22 cellular contexts compared by ENCODE assay signal in the genomic region with DNA sequence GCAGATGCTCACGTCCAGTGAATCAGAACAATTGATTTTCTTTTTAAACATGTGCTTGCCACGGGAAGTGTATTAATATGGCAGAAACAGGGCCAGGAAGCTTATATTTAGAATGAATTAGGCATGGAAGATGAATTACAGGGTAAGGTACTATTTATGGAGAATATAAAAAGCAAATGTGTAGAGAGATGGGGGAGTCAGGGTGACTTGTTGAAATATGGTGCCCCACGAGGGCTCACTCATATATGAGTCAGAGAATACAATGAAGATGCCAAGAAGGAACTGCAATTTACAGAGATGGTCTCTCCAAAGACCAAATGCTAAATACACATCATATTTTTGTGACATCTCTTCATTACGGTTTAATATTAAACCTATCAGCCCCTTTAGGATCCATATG.
DNase-seq lines count a peak whose midpoint lies in the region; ATAC-seq, FAIRE-seq and TF ChIP-seq lines count a peak whose summit lies in the region.
"Had no signal": no experiment of that assay in that cellular context is flagged by ENCODE, and none has a peak within 500 bp of the region (broad histone marks: within the 10 kb centered on the region; RNA-seq: fewer than 3 reads in every experiment).

No MANE protein-coding gene starts in this region.

- H2AK5ac ChIP-seq in mesenchymal stem cell (ENCODE audit: low read length, severe bottlenecking): no peak overlapping the region

- H2BK5ac ChIP-seq in mesenchymal stem cell (ENCODE audit: low read depth, low read length, poor library complexity, severe bottlenecking): no peak overlapping the region

- ATAC-seq in A549 (peak in 1 of 2 experiments; percentile 38; a peak in 2 of 6 replicates), GM18861 (IDR thresholded peaks at IDR 0.05; ENCODE audit: unreplicated experiment) (no peak), HG03175 (IDR thresholded peaks at IDR 0.05; ENCODE audit: unreplicated experiment) (no peak)
- ATAC-seq: effector memory CD8-positive, alpha-beta T cell; right cardiac atrium had no signal

- no peaks in the 10 kb centered on the region for H3K9me3 ChIP-seq in A549
- H3K9me3 ChIP-seq in mesenchymal stem cell (ENCODE audit: control insufficient read depth, low read length): no peaks in the 10 kb centered on the region
- H3K9me3 ChIP-seq: neutrophil, tibial nerve had no signal

- TF ChIP-seq CTCF in A549 (IDR thresholded peaks at IDR 0.05) (no peak), brain microvascular endothelial cell (IDR thresholded peaks at IDR 0.05; ENCODE audit: low read depth, low read length, missing control alignments) (no peak)

- no peak overlapping the region for H2BK12ac ChIP-seq in mesenchymal stem cell (ENCODE audit: low read length in 2 of 2)

- TF ChIP-seq POLR2A in A549 (IDR thresholded peaks at IDR 0.05; ENCODE audit: low read length): no peak

- H2BK15ac ChIP-seq in mesenchymal stem cell (ENCODE audit: low read depth, poor library complexity, severe bottlenecking): no peak overlapping the region

- in situ Hi-C loops in brain microvascular endothelial cell (cut with HindIII; ENCODE audit: low pct_ligation_motif_present, low sequenced_read_pairs): no loop called here

- 25% methylated on average over 4 of the region's 4 CpGs for WGBS in A549 (ENCODE audit: missing lambda C conversion rate)
- WGBS in mesenchymal stem cell: 60% methylated on average over 4 of the region's 4 CpGs

- no peak overlapping the region for H3K23ac ChIP-seq in mesenchymal stem cell (ENCODE audit: low read length in 2 of 2)

- H3K36me3 ChIP-seq in brain microvascular endothelial cell (replicated peaks) (no peaks in the 10 kb centered on the region), mesenchymal stem cell (ENCODE audit: control insufficient read depth in 1 of 2, insufficient read depth in 2 of 2, low read depth in 1 of 2, low read length in 2 of 2) (peaks cover 0 to 5% of the 10 kb centered on the region in 2 experiments)
- H3K36me3 ChIP-seq: tibial nerve had no signal

- TF ChIP-seq RAD21 in A549 (conservative IDR thresholded peaks at IDR 0.05 in 1 of 2, IDR thresholded peaks at IDR 0.05 in 1 of 2): no peak

- H3K14ac ChIP-seq in mesenchymal stem cell (ENCODE audit: low read length in 2 of 2): no peak overlapping the region

- H3K4me3 ChIP-seq in A549 (no peak overlapping the region), brain microvascular endothelial cell (ENCODE audit: low read depth, low read length) (no peak overlapping the region), mesenchymal stem cell (ENCODE audit: insufficient read depth in 1 of 2, low read depth in 1 of 2, low read length in 2 of 2) (peak overlapping the region in 1 of 2 experiments; percentile 44)
- H3K4me3 ChIP-seq: SK-N-MC, tibial nerve had no signal

- no peak for DNase-seq in A549 (ENCODE audit: low read depth in 1 of 2, low spot score in 1 of 2)
- DNase-seq in HT1080 (ENCODE audit: low read depth): peak; percentile 50
- DNase-seq in brain microvascular endothelial cell: peak; percentile 27
- no peak for DNase-seq in mesenchymal stem cell
- DNase-seq in hypothalamus (lab: John Stamatoyannopoulos, UW): no peak
- no peak for DNase-seq in SIG-M5 (lab: John Stamatoyannopoulos, UW)
- DNase-seq: activated CD4-positive, alpha-beta T cell treated with anti-CD3 and anti-CD28 coated beads, Interleukin-2, amount 50 U/mL, for 1 hour; activated T-cell treated with anti-CD3 and anti-CD28 coated beads for 4 hours; central memory CD4-positive, alpha-beta T cell; effector memory CD8-positive, alpha-beta T cell; KG1; NCI-H1436 treated with DMSO at 0.1 percent for 48 hours; right cardiac atrium; stimulated activated CD4-positive, alpha-beta T cell treated with anti-CD3 and anti-CD28 coated beads, Interleukin-2, amount 100 ng/mL, for 48 hours had no signal

- peak overlapping the region; percentile 64 for H3K4me2 ChIP-seq in A549
- H3K4me2 ChIP-seq in mesenchymal stem cell (ENCODE audit: low read length, poor library complexity, severe bottlenecking): no peak overlapping the region

- H3K4me1 ChIP-seq in A549: peaks cover 20% of the 10 kb centered on the region
- H3K4me1 ChIP-seq in mesenchymal stem cell (ENCODE audit: control insufficient read depth, insufficient read depth, low read depth, low read length): no peaks in the 10 kb centered on the region

- CTCF ChIA-PET in A549 (lab: Yijun Ruan, JAX): interaction anchor here (1.0 kb wide), 1 partner anchor 63 kb away, joined by 5 read pairs; no protein-coding TSS in a partner anchor

- FAIRE-seq in A549 (lab: Jason Lieb, UNC): no peak
- FAIRE-seq: A204.1, G401.6, islet of Langerhans had no signal

- H3K9ac ChIP-seq in mesenchymal stem cell (ENCODE audit: low read length): peak overlapping the region; percentile 55

- POLR2A ChIA-PET in A549 (lab: Yijun Ruan, JAX): no interaction called here

- peak overlapping the region in 1 of 2 experiments; percentile 6; a peak in 1 of 6 replicates for H3K27ac ChIP-seq in A549
- H3K27ac ChIP-seq in brain microvascular endothelial cell: no peak overlapping the region
- no peak overlapping the region for H3K27ac ChIP-seq in mesenchymal stem cell (ENCODE audit: low read length, poor library complexity, severe bottlenecking)
- H3K27ac ChIP-seq: neutrophil, SK-N-MC, tibial nerve had no signal

- H3K18ac ChIP-seq in mesenchymal stem cell (ENCODE audit: low read depth in 1 of 2, low read length in 2 of 2): no peak overlapping the region

- no peak overlapping the region for H4K91ac ChIP-seq in mesenchymal stem cell (ENCODE audit: low read length)

- no peaks in the 10 kb centered on the region for H3K79me1 ChIP-seq in mesenchymal stem cell (replicated peaks; ENCODE audit: low read length, poor library complexity, severe bottlenecking)

- H2BK120ac ChIP-seq in mesenchymal stem cell (ENCODE audit: low read depth, low read length): no peak overlapping the region

- no peak for TF ChIP-seq EP300 in A549 (IDR thresholded peaks at IDR 0.05)

- H3K4ac ChIP-seq in mesenchymal stem cell (ENCODE audit: low read depth in 1 of 2, low read length in 2 of 2): no peak overlapping the region

- no peak overlapping the region for H2AFZ ChIP-seq in mesenchymal stem cell (ENCODE audit: low read depth, low read length)

- H4K8ac ChIP-seq in mesenchymal stem cell (ENCODE audit: low read length): no peak overlapping the region

- no peaks in the 10 kb centered on the region for H3K27me3 ChIP-seq in brain microvascular endothelial cell (replicated peaks)
- no peaks in the 10 kb centered on the region for H3K27me3 ChIP-seq in mesenchymal stem cell (ENCODE audit: control insufficient read depth in 1 of 2, insufficient read depth in 1 of 2, low read length in 2 of 2)
- H3K27me3 ChIP-seq: neutrophil, tibial nerve had no signal

TF ChIP-seq in A549, 52 proteins besides CTCF, POLR2A, EP300 and RAD21 (continues in another document):
- TF ChIP-seq PHF8 (IDR thresholded peaks at IDR 0.05; ENCODE audit: borderline replicate concordance, low read depth) (no peak), CHD2 (IDR thresholded peaks at IDR 0.05; ENCODE audit: low read length, partially characterized antibody) (no peak), GATA3 (IDR thresholded peaks at IDR 0.05; ENCODE audit: borderline replicate concordance) (no peak), POLR2AphosphoS2 (conservative IDR thresholded peaks at IDR 0.05; ENCODE audit: low read length) (no peak), EHMT2 (IDR thresholded peaks at IDR 0.05; ENCODE audit: low read depth) (no peak), RFX5 (IDR thresholded peaks at IDR 0.05) (no peak), RCOR1 (IDR thresholded peaks at IDR 0.05; ENCODE audit: low read depth, low read length) (no peak), CHD4 (IDR thresholded peaks at IDR 0.05; ENCODE audit: borderline replicate concordance) (no peak), HOXB13 (CRISPR knock-in tag; IDR thresholded peaks at IDR 0.05; ENCODE audit: low read depth) (no peak), ZC3H11A (IDR thresholded peaks at IDR 0.05) (no peak), ZNF302 (CRISPR knock-in tag; IDR thresholded peaks at IDR 0.05) (no peak)
- TF ChIP-seq, protein P1, sequence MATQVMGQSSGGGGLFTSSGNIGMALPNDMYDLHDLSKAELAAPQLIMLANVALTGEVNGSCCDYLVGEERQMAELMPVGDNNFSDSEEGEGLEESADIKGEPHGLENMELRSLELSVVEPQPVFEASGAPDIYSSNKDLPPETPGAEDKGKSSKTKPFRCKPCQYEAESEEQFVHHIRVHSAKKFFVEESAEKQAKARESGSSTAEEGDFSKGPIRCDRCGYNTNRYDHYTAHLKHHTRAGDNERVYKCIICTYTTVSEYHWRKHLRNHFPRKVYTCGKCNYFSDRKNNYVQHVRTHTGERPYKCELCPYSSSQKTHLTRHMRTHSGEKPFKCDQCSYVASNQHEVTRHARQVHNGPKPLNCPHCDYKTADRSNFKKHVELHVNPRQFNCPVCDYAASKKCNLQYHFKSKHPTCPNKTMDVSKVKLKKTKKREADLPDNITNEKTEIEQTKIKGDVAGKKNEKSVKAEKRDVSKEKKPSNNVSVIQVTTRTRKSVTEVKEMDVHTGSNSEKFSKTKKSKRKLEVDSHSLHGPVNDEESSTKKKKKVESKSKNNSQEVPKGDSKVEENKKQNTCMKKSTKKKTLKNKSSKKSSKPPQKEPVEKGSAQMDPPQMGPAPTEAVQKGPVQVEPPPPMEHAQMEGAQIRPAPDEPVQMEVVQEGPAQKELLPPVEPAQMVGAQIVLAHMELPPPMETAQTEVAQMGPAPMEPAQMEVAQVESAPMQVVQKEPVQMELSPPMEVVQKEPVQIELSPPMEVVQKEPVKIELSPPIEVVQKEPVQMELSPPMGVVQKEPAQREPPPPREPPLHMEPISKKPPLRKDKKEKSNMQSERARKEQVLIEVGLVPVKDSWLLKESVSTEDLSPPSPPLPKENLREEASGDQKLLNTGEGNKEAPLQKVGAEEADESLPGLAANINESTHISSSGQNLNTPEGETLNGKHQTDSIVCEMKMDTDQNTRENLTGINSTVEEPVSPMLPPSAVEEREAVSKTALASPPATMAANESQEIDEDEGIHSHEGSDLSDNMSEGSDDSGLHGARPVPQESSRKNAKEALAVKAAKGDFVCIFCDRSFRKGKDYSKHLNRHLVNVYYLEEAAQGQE (IDR thresholded peaks at IDR 0.05): no peak
- TF ChIP-seq, protein P2, sequence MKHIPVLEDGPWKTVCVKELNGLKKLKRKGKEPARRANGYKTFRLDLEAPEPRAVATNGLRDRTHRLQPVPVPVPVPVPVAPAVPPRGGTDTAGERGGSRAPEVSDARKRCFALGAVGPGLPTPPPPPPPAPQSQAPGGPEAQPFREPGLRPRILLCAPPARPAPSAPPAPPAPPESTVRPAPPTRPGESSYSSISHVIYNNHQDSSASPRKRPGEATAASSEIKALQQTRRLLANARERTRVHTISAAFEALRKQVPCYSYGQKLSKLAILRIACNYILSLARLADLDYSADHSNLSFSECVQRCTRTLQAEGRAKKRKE (CRISPR knock-in tag; IDR thresholded peaks at IDR 0.05; ENCODE audit: low read depth): no peak

Comparison
In these comparisons a context has a peak if more than half of its experiments do, and no peak if none do; other contexts are left out.
1. DNase-seq: peak in HT1080 (single experiment) and brain microvascular endothelial cell (single experiment); none in A549 (0 of 2), mesenchymal stem cell (single experiment), hypothalamus (0 of 51) and SIG-M5 (single experiment).